Comparison of ENCODE assay signal across 19 cellular contexts in genomic region chr3:44513513-44513912, GRCh38. TPM values are rescaled to one million over a fixed set of nuclear protein-coding genes. Genes with fewer than 3 reads are reported as not detected.
DNase-seq lines count a peak whose midpoint lies in the region; ATAC-seq, FAIRE-seq and TF ChIP-seq lines count a peak whose summit lies in the region.
"Had no signal": no experiment of that assay in that cellular context is flagged by ENCODE, and none has a peak within 500 bp of the region (broad histone marks: within the 10 kb centered on the region; RNA-seq: fewer than 3 reads in every experiment).

No MANE protein-coding gene starts in this region.

- H3K4me1 ChIP-seq in HepG2 (ENCODE audit: insufficient read depth, low read length) = peaks cover 42% of the 10 kb centered on the region
- H3K4me1 ChIP-seq in right lobe of liver = peaks cover 0 to 5% (median 2%) of the 10 kb centered on the region in 4 donors
- peaks cover 0 to 5% (median 3%) of the 10 kb centered on the region in 4 experiments; a peak in 4 of 7 replicates for H3K4me1 ChIP-seq in H1 (replicated peaks in 1 of 4; ENCODE audit: control insufficient read depth in 3 of 4, insufficient read depth in 4 of 4, low read length in 3 of 4)

- H3K79me2 ChIP-seq in HepG2 (ENCODE audit: insufficient read depth, low read length) (peaks cover 18% of the 10 kb centered on the region), H1 (ENCODE audit: control insufficient read depth in 1 of 2, insufficient read depth in 2 of 2, low read length in 2 of 2) (peaks cover 4 to 16% of the 10 kb centered on the region in 2 experiments)

- H4K91ac ChIP-seq in H1 (replicated peaks; ENCODE audit: insufficient read length, low read length) = no peak overlapping the region

- no TSS peak for BruUV-seq in HepG2 (replicated peaks; lab: Mats Ljungman, UMichigan)

- H4K5ac ChIP-seq in H1 (ENCODE audit: insufficient read length, low read depth, low read length) = no peak overlapping the region

- H2BK120ac ChIP-seq in H1 (replicated peaks; ENCODE audit: low read depth, low read length) = no peak overlapping the region

- H2BK12ac ChIP-seq in H1 (ENCODE audit: low read depth, low read length) = no peak overlapping the region

- H2BK5ac ChIP-seq in H1 (ENCODE audit: low read depth, low read length) = no peak overlapping the region; the same call in 1 of the 2 replicates

- H2AK5ac ChIP-seq in H1 (ENCODE audit: low read depth, low read length) = 0 out of 2 replicates have a peak overlapping the region, but pooled peaks have one; percentile 5

- H3K4me2 ChIP-seq in HepG2 (ENCODE audit: low read depth, low read length) = no peak overlapping the region
- peak overlapping the region in 1 of 2 experiments; percentile 24; a peak in 2 of 4 replicates for H3K4me2 ChIP-seq in H1 (ENCODE audit: insufficient read depth in 1 of 2, low read depth in 2 of 2, low read length in 2 of 2)
- H3K4me2 ChIP-seq: BLaER1 treated with 17β-estradiol and CSF1 and Interleukin-3, amounts not matched to agents 10 nM and 100 nM had no signal

- TF ChIP-seq POLR2A in HepG2 (IDR thresholded peaks at IDR 0.05; ENCODE audit: insufficient read depth in 1 of 2, low read depth in 2 of 2, low read length in 2 of 2) (no peak), right lobe of liver (IDR thresholded peaks at IDR 0.05) (no peak), H1 (IDR thresholded peaks at IDR 0.05; ENCODE audit: control extremely low read depth in 1 of 2, low read depth in 2 of 2, low read length in 2 of 2) (no peak)

- TF ChIP-seq EP300 in HepG2 (IDR thresholded peaks at IDR 0.05; ENCODE audit: low read depth in 2 of 2, low read length in 2 of 2) (no peak), HepG2 (CRISPR knock-in tag; IDR thresholded peaks at IDR 0.05; ENCODE audit: borderline replicate concordance) (no peak), H1 (IDR thresholded peaks at IDR 0.05; ENCODE audit: borderline replicate concordance in 1 of 2, low read depth in 2 of 2, low read length in 2 of 2) (no peak)

- WGBS in HepG2 (ENCODE audit: low lambda C conversion rate) = 59% methylated on average over 3 of the region's 3 CpGs
- WGBS in right lobe of liver (ENCODE audit: insufficient coverage, low coverage, low lambda C conversion rate, missing lambda C conversion rate) = 12% methylated on average over 2 of the region's 3 CpGs
- WGBS in H1 (ENCODE audit: extremely low coverage in 1 of 2, insufficient coverage in 1 of 2, insufficient read length in 1 of 2, insufficient replicate concordance in 2 of 2, low coverage in 1 of 2, low lambda C conversion rate in 2 of 2, missing lambda C conversion rate in 1 of 2), 2 experiments = 50% methylated on average over 3 of the region's 3 CpGs; no CpG with 5 or more reads in 1 of the 2 experiments

- no peak overlapping the region for H4K8ac ChIP-seq in H1 (ENCODE audit: extremely low read depth, insufficient read depth, low read length)

- H3K9me3 ChIP-seq in HepG2 (ENCODE audit: low read length) = no peaks in the 10 kb centered on the region
- H3K9me3 ChIP-seq in right lobe of liver = no peaks in the 10 kb centered on the region
- no peaks in the 10 kb centered on the region for H3K9me3 ChIP-seq in H1 (ENCODE audit: insufficient read depth in 2 of 2, low read depth in 1 of 2, low read length in 1 of 2)

- H3K14ac ChIP-seq in H1 (ENCODE audit: insufficient read length) = no peak overlapping the region

- TF ChIP-seq RAD21 in HepG2 (CRISPR knock-in tag; IDR thresholded peaks at IDR 0.05) = no peak
- TF ChIP-seq RAD21 in H1 (IDR thresholded peaks at IDR 0.05 in 1 of 2, conservative IDR thresholded peaks at IDR 0.05 in 1 of 2; ENCODE audit: low read depth in 2 of 2, low read length in 2 of 2) = no peak

- H3K36me3 ChIP-seq in HepG2 (replicated peaks in 1 of 2; ENCODE audit: control insufficient read depth in 1 of 2, insufficient read depth in 2 of 2, low read length in 2 of 2) (no peaks in the 10 kb centered on the region), right lobe of liver (no peaks in the 10 kb centered on the region), H1 (ENCODE audit: control insufficient read depth in 2 of 4, insufficient read depth in 4 of 4, low read length in 3 of 4) (no peaks in the 10 kb centered on the region)

- TF ChIP-seq CTCF in HepG2 (CRISPR knock-in tag; IDR thresholded peaks at IDR 0.05) (no peak), right lobe of liver (IDR thresholded peaks at IDR 0.05) (no peak), H1 (IDR thresholded peaks at IDR 0.05; ENCODE audit: control extremely low read depth in 1 of 3, insufficient read depth in 1 of 3, low read depth in 1 of 3, low read length in 3 of 3) (no peak)

- in situ Hi-C loops in HepG2 (cut with HindIII; ENCODE audit: extremely low pct_ligation_motif_present, low pct_unique_long_range_greater_than_20kb) = no loop called here

- no peak overlapping the region for H3K27ac ChIP-seq in HepG2 (ENCODE audit: extremely low read length, insufficient read depth, low read length)
- H3K27ac ChIP-seq in right lobe of liver = no peak overlapping the region
- no peak overlapping the region for H3K27ac ChIP-seq in H1 (ENCODE audit: low read depth, low read length)
- H3K27ac ChIP-seq: BLaER1 treated with 17β-estradiol and CSF1 and Interleukin-3, amounts not matched to agents 10 nM and 100 nM; HL-60 had no signal

- ATAC-seq in HepG2 = no peak
- no peak for ATAC-seq in right lobe of liver
- ATAC-seq in GM21825 (IDR thresholded peaks at IDR 0.05; ENCODE audit: unreplicated experiment) = no peak
- ATAC-seq: CD8-positive, alpha-beta T cell; HCT116 had no signal

- FAIRE-seq in HepG2 (lab: Jason Lieb, UNC) (no peak), H1 (lab: Jason Lieb, UNC) (no peak)
- FAIRE-seq: GM12892, GM18507, H54 had no signal

- no peak overlapping the region for H3K4ac ChIP-seq in H1 (replicated peaks; ENCODE audit: insufficient read length, low read depth, low read length)

- 0 out of 2 replicates have a peak overlapping the region, but pooled peaks have one; percentile 19 for H2BK15ac ChIP-seq in H1 (ENCODE audit: low read length)

- H3K4me3 ChIP-seq in HepG2 (replicated peaks in 1 of 3; ENCODE audit: insufficient read depth in 1 of 3, low read depth in 2 of 3, low read length in 3 of 3) (no peak overlapping the region), right lobe of liver (no peak overlapping the region), H1 (ENCODE audit: extremely low read depth in 1 of 4, insufficient read depth in 2 of 4, low read depth in 3 of 4, low read length in 4 of 4) (0 out of 8 replicates have a peak overlapping the region, but pooled peaks of 1 of the 4 experiments have one; percentile 9)
- H3K4me3 ChIP-seq: BLaER1 treated with 17β-estradiol and CSF1 and Interleukin-3, amounts not matched to agents 10 nM and 100 nM had no signal

- H3K18ac ChIP-seq in H1 (ENCODE audit: extremely low read depth, low read length) = no peak overlapping the region

- H3K23me2 ChIP-seq in H1 (ENCODE audit: low read depth, low read length) = no peaks in the 10 kb centered on the region; the same call in none of the 2 replicates

- H3K9ac ChIP-seq in HepG2 (ENCODE audit: insufficient read depth, low read depth, low read length) (no peak overlapping the region), H1 (replicated peaks in 1 of 4; ENCODE audit: extremely low read depth in 1 of 4, low read depth in 3 of 4, low read length in 3 of 4) (no peak overlapping the region)
- H3K9ac ChIP-seq: BLaER1 treated with 17β-estradiol and CSF1 and Interleukin-3, amounts not matched to agents 10 nM and 100 nM had no signal

- POLR2A ChIA-PET in HepG2 (lab: Yijun Ruan, JAX) = no interaction called here
- POLR2A ChIA-PET in H1 (lab: Charles Lee; ENCODE audit: partially characterized antibody) = interaction anchor here (0.8 to 1.1 kb wide), 5 partner anchors 10 to 248 kb away, joined by 3 read pairs; partner anchors contain the start of genes KIAA1143, KIF15 and ZKSCAN7

- no peaks in the 10 kb centered on the region; a peak in 1 of 5 replicates for H3K27me3 ChIP-seq in HepG2 (ENCODE audit: control insufficient read depth in 1 of 2, insufficient read depth in 2 of 2, low read length in 2 of 2)
- H3K27me3 ChIP-seq in right lobe of liver = no peaks in the 10 kb centered on the region
- H3K27me3 ChIP-seq in H1 (replicated peaks in 1 of 4; ENCODE audit: control insufficient read depth in 3 of 4, extremely low read depth in 1 of 4, insufficient read depth in 3 of 4, low read length in 3 of 4) = no peaks in the 10 kb centered on the region
- H3K27me3 ChIP-seq: BLaER1 treated with 17β-estradiol and CSF1 and Interleukin-3, amounts not matched to agents 10 nM and 100 nM had no signal

- CTCF ChIA-PET in HepG2 (lab: Yijun Ruan, JAX; ENCODE audit: low intra/inter-chr PET ratio, low total read pairs) (no interaction called here), H1 (lab: Charles Lee; ENCODE audit: partially characterized antibody) (no interaction called here)

- DNase-seq in HepG2 (ENCODE audit: low spot score) (no peak), right lobe of liver (no peak), H1 (ENCODE audit: low read depth in 1 of 2, low spot score in 2 of 2) (peak in 1 of 2 experiments; percentile 49), iPS-NIHi7 (ENCODE audit: extremely low spot score) (peak; percentile 56), retina (no peak)
- DNase-seq: Calu3; CD8-positive, alpha-beta T cell; DMS79; GDM1; HFFc6; KBM-7 had no signal

- H2AFZ ChIP-seq in HepG2 (ENCODE audit: low read length) (no peak overlapping the region), H1 (ENCODE audit: low read length) (peak overlapping the region; percentile 39; the same call in 1 of the 2 replicates)

- H3K79me1 ChIP-seq in H1 (ENCODE audit: low read depth, low read length) = peaks cover 5% of the 10 kb centered on the region; the same call in 1 of the 2 replicates

- H2BK20ac ChIP-seq in H1 (ENCODE audit: low read length) = no peak overlapping the region

- no peak overlapping the region for H3K23ac ChIP-seq in H1 (ENCODE audit: insufficient read length)

- no peak overlapping the region for H3K56ac ChIP-seq in H1 (replicated peaks; ENCODE audit: insufficient read length, low read depth, low read length)

- H4K20me1 ChIP-seq in HepG2 (ENCODE audit: insufficient read depth, low read length) (0 out of 2 replicates have a peak, but pooled peaks cover 2% of the 10 kb centered on the region), H1 (replicated peaks in 1 of 2; ENCODE audit: control insufficient read depth in 1 of 2, insufficient read depth in 2 of 2, low read length in 2 of 2) (peaks cover 0 to 4% of the 10 kb centered on the region in 2 experiments)

- intact Hi-C loops in HepG2 (cut with micrococcal nuclease; ENCODE audit: unreplicated experiment) = loop anchor here (5.0 kb wide), 2 partner anchors 176 to 191 kb away; partner anchors contain the start of gene TCAIM
- intact Hi-C loops in right lobe of liver (cut with DNase I) = no loop called here

RNA-seq across cellular contexts. Expression of gene ZNF445, which starts 36.0 kb away (rescaled TPM):
- 10.3 and 11.8 TPM in 2 replicates for total RNA-seq in HepG2 (2016; rRNA removed; fragmentation: Illumina TruSeq; extraction: Trizol)
- 4.8 and 8.2 TPM in 2 replicates for total RNA-seq in HepG2 (2016; cell fraction: cytosol; rRNA removed; fragmentation: Illumina TruSeq; extraction: Trizol; ENCODE audit: low read depth)
- total RNA-seq in HepG2 (2016; cell fraction: insoluble cytoplasmic fraction; rRNA removed; fragmentation: Illumina TruSeq; extraction: Trizol) = 10.6 and 11.9 TPM in 2 replicates
- total RNA-seq in HepG2 (2016; cell fraction: membrane; rRNA removed; fragmentation: Illumina TruSeq; extraction: Trizol) = 3.9 and 4.0 TPM in 2 replicates
- total RNA-seq in HepG2 (2016; cell fraction: nucleus; rRNA removed; fragmentation: Illumina TruSeq; extraction: Trizol) = 12.8 and 14.4 TPM in 2 replicates
- polyA plus RNA-seq in HepG2 (2011; rRNA removed) = 4.4 and 5.3 TPM in 2 replicates
- 1.9 and 2.2 TPM in 2 replicates for polyA plus RNA-seq in HepG2 (2011; cell fraction: cytosol; rRNA removed)
- polyA plus RNA-seq in HepG2 (2011; cell fraction: nucleus; rRNA removed) = 10.1 and 12.2 TPM in 2 replicates
- polyA plus RNA-seq in HepG2 (2012) = 4.4 and 5.3 TPM in 2 replicates
- 0.20 TPM in 2 replicates for polyA plus RNA-seq in HepG2 (2016; cell fraction: cytosol; fragmentation: Illumina TruSeq; extraction: Trizol; ENCODE audit: low read depth)
- polyA plus RNA-seq in HepG2 (2016; cell fraction: insoluble cytoplasmic fraction; fragmentation: Illumina TruSeq; extraction: Trizol; ENCODE audit: low read depth) = 4.7 TPM in 2 replicates
- polyA plus RNA-seq in HepG2 (2016; cell fraction: membrane; fragmentation: Illumina TruSeq; extraction: Trizol; ENCODE audit: low read depth) = 0.71 and 0.95 TPM in 2 replicates
- polyA plus RNA-seq in HepG2 (2016; cell fraction: nucleus; fragmentation: Illumina TruSeq; extraction: Trizol; ENCODE audit: insufficient read depth, low read depth) = 22.5 and 25.6 TPM in 2 replicates
- polyA minus RNA-seq in HepG2 (2011; rRNA and poly(A)+ RNA removed; ENCODE audit: low replicate concordance) = 12.7 and 16.2 TPM in 2 replicates
- 5.2 and 5.8 TPM in 2 replicates for polyA minus RNA-seq in HepG2 (2011; cell fraction: cytosol; rRNA and poly(A)+ RNA removed)
- polyA minus RNA-seq in HepG2 (2011; cell fraction: nucleus; rRNA and poly(A)+ RNA removed) = 19.8 and 20.3 TPM in 2 replicates
- 10 to 100 TPM in 1 of 6 experiments, 1 to 10 TPM in 5; 3.2 to 10.1 (median 8.9) TPM for total RNA-seq in right lobe of liver
- total RNA-seq in H1 (2021; fragmentation: NEBNext Ultra II Directional; extraction: Animal tissue kit (Norgen Biotek cat#: 25700)) = 25.4 and 26.3 TPM in 2 replicates
- polyA plus RNA-seq in H1 (2011; rRNA removed) = 3.3 and 3.8 TPM in 2 replicates
- 4.4 TPM for polyA plus RNA-seq in H1 (2011; cell fraction: cytosol; rRNA removed)
- 10.3 TPM for polyA plus RNA-seq in H1 (2011; cell fraction: nucleus; rRNA removed)
- polyA plus RNA-seq in H1 (2012, experiment 1 of 2) = 7.7 to 9.7 TPM (median 8.7 TPM) in 4 replicates
- 0.76 TPM for polyA plus RNA-seq in H1 (2012, experiment 2 of 2)
- 7.0 TPM for polyA plus RNA-seq in H1 (2013, experiment 1 of 2)
- 5.9 TPM for polyA plus RNA-seq in H1 (2013, experiment 2 of 2)
- 20.1 and 20.5 TPM in 2 replicates for polyA minus RNA-seq in H1 (2011; rRNA and poly(A)+ RNA removed)
- polyA minus RNA-seq in H1 (2011; cell fraction: cytosol; rRNA and poly(A)+ RNA removed) = 7.9 TPM
- 13.7 TPM for polyA minus RNA-seq in H1 (2011; cell fraction: nucleus; rRNA and poly(A)+ RNA removed)

RNA-seq across cellular contexts. Expression of gene ZKSCAN7, which starts 41.5 kb away (rescaled TPM):
- total RNA-seq in HepG2 (2016; rRNA removed; fragmentation: Illumina TruSeq; extraction: Trizol) (3.3 and 3.8 TPM in 2 replicates), right lobe of liver (1 to 10 TPM; 1.2 to 2.5 (median 1.4) TPM)
- total RNA-seq in HepG2 (2016; cell fraction: cytosol; rRNA removed; fragmentation: Illumina TruSeq; extraction: Trizol; ENCODE audit: low read depth) = 1.0 and 1.1 TPM in 2 replicates
- 3.2 and 3.9 TPM in 2 replicates for total RNA-seq in HepG2 (2016; cell fraction: insoluble cytoplasmic fraction; rRNA removed; fragmentation: Illumina TruSeq; extraction: Trizol)
- total RNA-seq in HepG2 (2016; cell fraction: membrane; rRNA removed; fragmentation: Illumina TruSeq; extraction: Trizol) = 1.5 and 1.8 TPM in 2 replicates
- total RNA-seq in HepG2 (2016; cell fraction: nucleus; rRNA removed; fragmentation: Illumina TruSeq; extraction: Trizol) = 6.5 and 7.5 TPM in 2 replicates
- polyA plus RNA-seq in HepG2 (2011; rRNA removed) (2.3 and 3.5 TPM in 2 replicates), H1 (2011; rRNA removed) (5.5 and 10.2 TPM in 2 replicates)
- polyA plus RNA-seq in HepG2 (2011; cell fraction: cytosol; rRNA removed) = 2.3 and 2.4 TPM in 2 replicates
- 5.4 and 6.9 TPM in 2 replicates for polyA plus RNA-seq in HepG2 (2011; cell fraction: nucleus; rRNA removed)
- 1.1 and 1.4 TPM in 2 replicates for polyA plus RNA-seq in HepG2 (2012)
- polyA plus RNA-seq in HepG2 (2016; cell fraction: cytosol; fragmentation: Illumina TruSeq; extraction: Trizol; ENCODE audit: low read depth) = 0.37 and 0.38 TPM in 2 replicates
- polyA plus RNA-seq in HepG2 (2016; cell fraction: insoluble cytoplasmic fraction; fragmentation: Illumina TruSeq; extraction: Trizol; ENCODE audit: low read depth) = 1.8 and 2.4 TPM in 2 replicates
- polyA plus RNA-seq in HepG2 (2016; cell fraction: membrane; fragmentation: Illumina TruSeq; extraction: Trizol; ENCODE audit: low read depth) = 0.55 and 0.88 TPM in 2 replicates
- 6.0 and 7.0 TPM in 2 replicates for polyA plus RNA-seq in HepG2 (2016; cell fraction: nucleus; fragmentation: Illumina TruSeq; extraction: Trizol; ENCODE audit: insufficient read depth, low read depth)
- polyA minus RNA-seq in HepG2 (2011; rRNA and poly(A)+ RNA removed; ENCODE audit: low replicate concordance) = 2.6 TPM in 1 of 2 replicates, not detected in the other
- polyA minus RNA-seq in HepG2 (2011; cell fraction: cytosol; rRNA and poly(A)+ RNA removed) = 2.1 and 2.2 TPM in 2 replicates
- 7.1 and 8.8 TPM in 2 replicates for polyA minus RNA-seq in HepG2 (2011; cell fraction: nucleus; rRNA and poly(A)+ RNA removed)
- 8.5 and 8.9 TPM in 2 replicates for total RNA-seq in H1 (2021; fragmentation: NEBNext Ultra II Directional; extraction: Animal tissue kit (Norgen Biotek cat#: 25700))
- 10.2 TPM for polyA plus RNA-seq in H1 (2011; cell fraction: cytosol; rRNA removed)
- 15.5 TPM for polyA plus RNA-seq in H1 (2011; cell fraction: nucleus; rRNA removed)
- polyA plus RNA-seq in H1 (2012, experiment 1 of 2) = 5.2 to 5.9 TPM (median 5.7 TPM) in 4 replicates
- 1.5 TPM for polyA plus RNA-seq in H1 (2012, experiment 2 of 2)
- 6.3 TPM for polyA plus RNA-seq in H1 (2013, experiment 1 of 2)
- 6.0 TPM for polyA plus RNA-seq in H1 (2013, experiment 2 of 2)
- polyA minus RNA-seq in H1 (2011; rRNA and poly(A)+ RNA removed) = 14.1 and 16.4 TPM in 2 replicates
- polyA minus RNA-seq in H1 (2011; cell fraction: cytosol; rRNA and poly(A)+ RNA removed) = 9.5 TPM
- polyA minus RNA-seq in H1 (2011; cell fraction: nucleus; rRNA and poly(A)+ RNA removed) = 33.2 TPM
- total RNA-seq: A172 had no signal

Comparison
In these comparisons a context has a peak if more than half of its experiments do, and no peak if none do; other contexts are left out.
1. Of the 41 proteins assayed by ChIP-seq in both HepG2 and H1: peak only in HepG2: none; only in H1: ASH2L and SP1; in both: none; in neither: 39.